16 cellular contexts compared by ENCODE assay signal in the genomic region with DNA sequence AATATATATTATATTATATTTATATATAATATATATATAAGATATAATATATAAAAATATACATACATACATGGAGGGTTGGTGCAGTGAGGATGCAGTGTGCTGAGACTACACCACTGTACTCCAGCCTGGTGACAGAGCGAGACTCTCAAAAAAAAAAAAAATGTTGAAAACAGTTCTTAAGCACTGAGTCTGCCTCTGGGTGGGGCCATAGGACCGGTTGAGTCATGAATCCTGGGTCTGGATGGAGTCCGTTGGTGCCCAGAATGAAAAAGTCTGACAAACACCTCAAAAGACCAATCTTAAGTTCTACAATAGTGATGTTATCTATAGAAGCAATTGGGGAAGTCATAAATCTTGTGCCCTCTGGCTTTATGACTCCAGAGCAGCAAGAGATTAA.
DNase-seq lines count a peak whose midpoint lies in the region; ATAC-seq, FAIRE-seq and TF ChIP-seq lines count a peak whose summit lies in the region.
"Had no signal": no experiment of that assay in that cellular context is flagged by ENCODE, and none has a peak within 500 bp of the region (broad histone marks: within the 10 kb centered on the region; RNA-seq: fewer than 3 reads in every experiment).

No MANE protein-coding gene starts in this region.

- no peaks in the 10 kb centered on the region for H3F3A ChIP-seq in Loucy (ENCODE audit: low read depth)

- no peak for FAIRE-seq in small intestine (lab: Jason Lieb, UNC)

- no peaks in the 10 kb centered on the region for H4K20me1 ChIP-seq in Loucy (ENCODE audit: insufficient read depth, low read length, poor library complexity, severe bottlenecking)

- no peaks in the 10 kb centered on the region for H3K36me3 Mint-ChIP-seq in CD8-positive, alpha-beta T cell
- H3K36me3 Mint-ChIP-seq: stimulated activated effector memory CD8-positive, alpha-beta T cell treated with anti-CD3 and anti-CD28 coated beads, Interleukin-12 subunit alpha, Interleukin-12 subunit beta, amount 100 ng/mL, for 72 hours had no signal

- no peak overlapping the region for H3K9ac ChIP-seq in Loucy (ENCODE audit: low read depth, low read length, poor library complexity, severe bottlenecking)
- H3K9ac ChIP-seq in adipocyte (ENCODE audit: low read length), result peak overlapping the region; percentile 13

- H3K4me3 Mint-ChIP-seq in CD8-positive, alpha-beta T cell, result no peak overlapping the region
- H3K4me3 Mint-ChIP-seq: stimulated activated effector memory CD8-positive, alpha-beta T cell treated with anti-CD3 and anti-CD28 coated beads, Interleukin-12 subunit alpha, Interleukin-12 subunit beta, amount 100 ng/mL, for 72 hours had no signal

- no peaks in the 10 kb centered on the region for H3K36me3 ChIP-seq in Loucy (ENCODE audit: insufficient read depth, low read length)
- no peaks in the 10 kb centered on the region for H3K36me3 ChIP-seq in adipocyte (ENCODE audit: control insufficient read depth, insufficient read depth, low read length, severe bottlenecking)
- H3K36me3 ChIP-seq in HAP-1 (replicated peaks), result no peaks in the 10 kb centered on the region
- H3K36me3 ChIP-seq in CD8-positive, alpha-beta T cell (ENCODE audit: insufficient read depth, low read length), result no peaks in the 10 kb centered on the region
- H3K36me3 ChIP-seq in small intestine (ENCODE audit: control insufficient read depth in 2 of 2, insufficient read depth in 2 of 2, low read length in 2 of 2), result no peaks in the 10 kb centered on the region
- H3K36me3 ChIP-seq: adrenal gland had no signal

- CTCF ChIA-PET in CD8-positive, alpha-beta T cell (lab: Charles Lee), result no interaction called here

- no peaks in the 10 kb centered on the region for H3K9me3 ChIP-seq in Loucy (ENCODE audit: insufficient read depth, low read depth, low read length)
- H3K9me3 ChIP-seq in adipocyte (ENCODE audit: control insufficient read depth, low read length), result no peaks in the 10 kb centered on the region
- H3K9me3 ChIP-seq in HAP-1, result no peaks in the 10 kb centered on the region
- no peaks in the 10 kb centered on the region for H3K9me3 ChIP-seq in CD8-positive, alpha-beta T cell (ENCODE audit: low read length)
- no peaks in the 10 kb centered on the region for H3K9me3 ChIP-seq in small intestine (ENCODE audit: control insufficient read depth, low read depth)
- H3K9me3 ChIP-seq: adrenal gland had no signal

- H3K4me1 Mint-ChIP-seq in CD8-positive, alpha-beta T cell (ENCODE audit: low read depth), result no peaks in the 10 kb centered on the region
- H3K4me1 Mint-ChIP-seq: stimulated activated effector memory CD8-positive, alpha-beta T cell treated with anti-CD3 and anti-CD28 coated beads, Interleukin-12 subunit alpha, Interleukin-12 subunit beta, amount 100 ng/mL, for 72 hours had no signal

- H3K9me3 Mint-ChIP-seq in CD8-positive, alpha-beta T cell, result no peaks in the 10 kb centered on the region
- H3K9me3 Mint-ChIP-seq: stimulated activated effector memory CD8-positive, alpha-beta T cell treated with anti-CD3 and anti-CD28 coated beads, Interleukin-12 subunit alpha, Interleukin-12 subunit beta, amount 100 ng/mL, for 72 hours had no signal

- no peaks in the 10 kb centered on the region for H3K79me2 ChIP-seq in Loucy (ENCODE audit: insufficient read depth, low read length)

- peaks cover 6% of the 10 kb centered on the region for H3K4me1 ChIP-seq in Loucy (ENCODE audit: insufficient read depth, low read length, poor library complexity, severe bottlenecking)
- H3K4me1 ChIP-seq in adipocyte (ENCODE audit: control insufficient read depth, insufficient read depth, low read length), result peaks cover 48% of the 10 kb centered on the region
- H3K4me1 ChIP-seq in HAP-1, result no peaks in the 10 kb centered on the region
- H3K4me1 ChIP-seq in CD8-positive, alpha-beta T cell (ENCODE audit: insufficient read depth, low read length), result no peaks in the 10 kb centered on the region
- H3K4me1 ChIP-seq in small intestine (ENCODE audit: control insufficient read depth in 2 of 2, insufficient read depth in 1 of 2, low read depth in 1 of 2, low read length in 1 of 2), result no peaks in the 10 kb centered on the region
- H3K4me1 ChIP-seq: adrenal gland had no signal

- H3K27ac Mint-ChIP-seq in CD8-positive, alpha-beta T cell, result no peak overlapping the region
- H3K27ac Mint-ChIP-seq: stimulated activated effector memory CD8-positive, alpha-beta T cell treated with anti-CD3 and anti-CD28 coated beads, Interleukin-12 subunit alpha, Interleukin-12 subunit beta, amount 100 ng/mL, for 72 hours had no signal

- POLR2A ChIA-PET in CD8-positive, alpha-beta T cell (lab: Charles Lee), result no interaction called here

- peaks cover 3% of the 10 kb centered on the region for H3K27me3 Mint-ChIP-seq in CD8-positive, alpha-beta T cell (ENCODE audit: low read depth)

- intact Hi-C loops in left cardiac atrium (cut with DNase I) (no loop called here), Right ventricle myocardium inferior (cut with DNase I) (no loop called here)
- intact Hi-C loops in CD8-positive, alpha-beta T cell (cut with DNase I, micrococcal nuclease), result no loop called here

- H3K9me2 ChIP-seq in Loucy (replicated peaks; ENCODE audit: low read depth, low read length), result no peaks in the 10 kb centered on the region

- H3K4me3 ChIP-seq in Loucy (ENCODE audit: low read length, poor library complexity, severe bottlenecking) (no peak overlapping the region), adipocyte (ENCODE audit: low read length) (no peak overlapping the region), HAP-1 (no peak overlapping the region), small intestine (ENCODE audit: low read depth in 1 of 2, low read length in 2 of 2) (no peak overlapping the region)
- H3K4me3 ChIP-seq in CD8-positive, alpha-beta T cell (ENCODE audit: low read depth, low read length), result no peak overlapping the region
- H3K4me3 ChIP-seq: adrenal gland, dorsolateral prefrontal cortex had no signal

- no peak for ATAC-seq in left cardiac atrium
- no peak for ATAC-seq in Right ventricle myocardium inferior
- ATAC-seq in CD8-positive, alpha-beta T cell, result no peak
- ATAC-seq: stimulated activated effector memory CD8-positive, alpha-beta T cell treated with anti-CD3 and anti-CD28 coated beads, Interleukin-12 subunit alpha, Interleukin-12 subunit beta, amount 100 ng/mL, for 72 hours had no signal

- WGBS in small intestine, 3 donors, result 35 to 61% (median 44%) methylated on average over 3 of the region's 3 CpGs

- TF ChIP-seq CTCF in Loucy (conservative IDR thresholded peaks at IDR 0.05; ENCODE audit: low read length), result peak; percentile 48
- TF ChIP-seq CTCF in CD8-positive, alpha-beta T cell (IDR thresholded peaks at IDR 0.05), result no peak

- in situ Hi-C loops in HAP-1 (cut with MboI; ENCODE audit: low sequenced_read_pairs), result no loop called here

- no peak overlapping the region for H3K4me2 ChIP-seq in Loucy (ENCODE audit: low read depth, low read length, poor library complexity, severe bottlenecking)

- H3K27ac ChIP-seq in CD8-positive, alpha-beta T cell (ENCODE audit: low read depth, low read length), result no peak overlapping the region
- no peak overlapping the region for H3K27ac ChIP-seq in small intestine (ENCODE audit: low read depth in 1 of 2, low read length in 1 of 2)
- H3K27ac ChIP-seq: adrenal gland, dorsolateral prefrontal cortex had no signal

- H2AFZ ChIP-seq in Loucy (ENCODE audit: low read length), result no peak overlapping the region

- H3K27me3 ChIP-seq in Loucy (ENCODE audit: insufficient read depth, low read length, poor library complexity, severe bottlenecking), result no peaks in the 10 kb centered on the region
- H3K27me3 ChIP-seq in adipocyte (replicated peaks; ENCODE audit: control insufficient read depth, insufficient read depth, low read length), result no peaks in the 10 kb centered on the region
- H3K27me3 ChIP-seq in HAP-1 (ENCODE audit: low read depth), result no peaks in the 10 kb centered on the region; the same call in 1 of the 2 replicates
- H3K27me3 ChIP-seq in CD8-positive, alpha-beta T cell (ENCODE audit: insufficient read depth, low read length), result no peaks in the 10 kb centered on the region
- no peaks in the 10 kb centered on the region for H3K27me3 ChIP-seq in small intestine (ENCODE audit: control insufficient read depth in 2 of 2, insufficient read depth in 2 of 2, low read length in 2 of 2)
- H3K27me3 ChIP-seq: adrenal gland, dorsolateral prefrontal cortex had no signal

- DNase-seq in left cardiac atrium (peak; percentile 25), Right ventricle myocardium inferior (ENCODE audit: missing footprints) (no peak), adipocyte (ENCODE audit: low read depth) (no peak), HAP-1 (ENCODE audit: low spot score in 2 of 2) (no peak), GF-D8 (lab: John Stamatoyannopoulos, UW) (no peak), small intestine (no peak)
- no peak for DNase-seq in CD8-positive, alpha-beta T cell
- DNase-seq: activated CD4-positive, alpha-beta T cell treated with anti-CD3 and anti-CD28 coated beads, Interleukin-2, amount 50 U/mL, for 48 hours; adrenal gland; C1 segment of cervical spinal cord; dorsolateral prefrontal cortex; NCI-H510A treated with DMSO at 0.1 percent for 48 hours; occipital lobe; SW 1271 had no signal
